ENCODE assay signal across 1 cellular context in genomic region chr1:36359383-36359782, GRCh38.
TF ChIP-seq lines count a peak whose summit lies in the region.

No MANE protein-coding gene starts in this region.

TF ChIP-seq in K562, 482 proteins besides CTCF, POLR2A, EP300 and RAD21:
- TF ChIP-seq NFIC (IDR thresholded peaks at IDR 0.05) (peak; percentile 21; the same call in 1 of the 2 replicates), ZC3H8 (IDR thresholded peaks at IDR 0.05) (no peak), GTF3C2 (IDR thresholded peaks at IDR 0.05; ENCODE audit: borderline replicate concordance, extremely low read depth, insufficient read length) (no peak)
